15 cellular contexts compared by ENCODE assay signal in the genomic region with DNA sequence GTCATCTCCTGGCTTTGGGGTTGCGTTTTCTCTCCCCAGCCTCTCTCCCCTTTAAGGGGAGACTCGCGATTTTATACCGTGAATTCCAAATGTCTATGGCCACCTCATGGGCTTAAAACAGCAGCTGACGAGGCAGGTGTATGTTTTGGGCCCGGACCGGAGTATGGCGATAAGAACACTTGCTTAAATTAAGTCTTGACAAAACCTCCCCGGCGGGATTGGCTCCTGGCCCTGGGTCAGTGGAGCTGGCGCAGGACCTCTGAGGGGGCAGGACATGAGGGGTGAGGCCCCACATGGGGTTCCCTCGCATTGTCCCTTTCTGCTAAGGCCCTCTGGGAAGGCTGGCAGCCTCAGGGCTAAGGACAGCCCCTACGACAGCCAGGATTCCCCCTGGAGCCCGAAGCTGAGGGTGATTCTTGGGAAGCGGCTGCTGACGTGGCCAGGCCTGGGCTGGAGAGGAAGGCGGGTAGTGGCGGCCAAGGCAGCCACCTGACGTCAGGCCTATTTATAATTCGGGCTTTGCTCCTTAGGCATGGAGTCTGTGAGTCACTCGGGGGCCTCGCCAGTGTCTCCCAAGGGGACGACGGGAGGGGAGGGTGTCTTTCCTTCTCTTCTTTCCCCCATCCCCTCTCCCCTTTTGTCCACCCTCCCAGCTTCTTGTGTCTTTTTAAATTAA. TPM values are rescaled to one million over a fixed set of nuclear protein-coding genes. Genes with fewer than 3 reads are reported as not detected.
DNase-seq lines count a peak whose midpoint lies in the region; ATAC-seq and TF ChIP-seq lines count a peak whose summit lies in the region.
"Had no signal": no experiment of that assay in that cellular context is flagged by ENCODE, and none has a peak within 500 bp of the region (broad histone marks: within the 10 kb centered on the region; RNA-seq: fewer than 3 reads in every experiment).

No MANE protein-coding gene starts in this region.

- no peaks in the 10 kb centered on the region for H3K9me2 ChIP-seq in PC-3 (replicated peaks; ENCODE audit: low read length)

- no peak for TF ChIP-seq EP300 in stomach (IDR thresholded peaks at IDR 0.05)

- intact Hi-C loops in ascending aorta (cut with DNase I) (loop anchor here (1.0 to 10.0 kb wide), 2 partner anchors 7 to 680 kb away; no protein-coding TSS in a partner anchor), cardiac septum (cut with DNase I) (no loop called here), stomach (cut with DNase I; ENCODE audit: low total_unique reads) (no loop called here), PC-3 (cut with micrococcal nuclease) (no loop called here), vagina (cut with DNase I) (no loop called here)

- CTCF ChIA-PET in PC-3 (lab: Charles Lee): no interaction called here

- H3K27ac Mint-ChIP-seq in osteocyte (ENCODE audit: unreplicated experiment) (no peak overlapping the region), immature natural killer cell (no peak overlapping the region)
- H3K27ac Mint-ChIP-seq: activated CD4-positive, alpha-beta T cell treated with anti-CD3 and anti-CD28 coated beads for 36 hours; natural killer cell had no signal

- BruUV-seq in PC-3 (replicated peaks; lab: Mats Ljungman, UMichigan): no TSS peak

- H3K4me3 Mint-ChIP-seq in osteocyte (ENCODE audit: unreplicated experiment) (no peak overlapping the region), immature natural killer cell (no peak overlapping the region)
- H3K4me3 Mint-ChIP-seq: activated CD4-positive, alpha-beta T cell treated with anti-CD3 and anti-CD28 coated beads for 36 hours; natural killer cell; stimulated activated naive CD8-positive, alpha-beta T cell treated with anti-CD3 and anti-CD28 coated beads, Interleukin-15, amount 100 ng/mL, for 72 hours had no signal

- TF ChIP-seq CTCF in ascending aorta (IDR thresholded peaks at IDR 0.05) (no peak), stomach (IDR thresholded peaks at IDR 0.05) (no peak), PC-3 (conservative IDR thresholded peaks at IDR 0.05; ENCODE audit: low read depth, low read length) (no peak), vagina (IDR thresholded peaks at IDR 0.05) (no peak), osteocyte (IDR thresholded peaks at IDR 0.05) (no peak)

- no peaks in the 10 kb centered on the region for H3K27me3 ChIP-seq in ascending aorta
- H3K27me3 ChIP-seq in stomach: no peaks in the 10 kb centered on the region
- H3K27me3 ChIP-seq in PC-3 (ENCODE audit: low read length): no peaks in the 10 kb centered on the region
- no peaks in the 10 kb centered on the region for H3K27me3 ChIP-seq in vagina

- H3K4me2 ChIP-seq in PC-3 (ENCODE audit: low read length): no peak overlapping the region

- H3K9ac ChIP-seq in PC-3 (ENCODE audit: low read length): no peak overlapping the region

- no peaks in the 10 kb centered on the region for H3K9me3 Mint-ChIP-seq in osteocyte (ENCODE audit: unreplicated experiment)
- no peaks in the 10 kb centered on the region for H3K9me3 Mint-ChIP-seq in immature natural killer cell
- H3K9me3 Mint-ChIP-seq: natural killer cell; stimulated activated naive CD8-positive, alpha-beta T cell treated with anti-CD3 and anti-CD28 coated beads, Interleukin-15, amount 100 ng/mL, for 72 hours had no signal

- H3K27me3 Mint-ChIP-seq in osteocyte (ENCODE audit: unreplicated experiment): no peaks in the 10 kb centered on the region
- H3K27me3 Mint-ChIP-seq in immature natural killer cell (ENCODE audit: low read depth in 3 of 3): peaks cover 0 to 7% (median 0%) of the 10 kb centered on the region in 3 donors
- H3K27me3 Mint-ChIP-seq: stimulated activated naive CD8-positive, alpha-beta T cell treated with anti-CD3 and anti-CD28 coated beads, Interleukin-15, amount 100 ng/mL, for 72 hours had no signal

- 69 to 83% (median 82%) methylated on average over 22 to 24 of the region's 24 CpGs for WGBS in stomach, 5 donors

- TF ChIP-seq POLR2A in stomach (IDR thresholded peaks at IDR 0.05): no peak
- no peak for TF ChIP-seq POLR2A in vagina (IDR thresholded peaks at IDR 0.05)

- H3K4me3 ChIP-seq in ascending aorta (peak overlapping the region in 1 of 2 donors; percentile 37), stomach (no peak overlapping the region), PC-3 (ENCODE audit: low read length) (no peak overlapping the region), vagina (no peak overlapping the region)
- H3K4me3 ChIP-seq: SK-N-MC had no signal

- no peak for ATAC-seq in PC-3
- ATAC-seq: activated CD4-positive, alpha-beta T cell treated with anti-CD3 and anti-CD28 coated beads for 36 hours; natural killer cell; stimulated activated naive CD8-positive, alpha-beta T cell treated with anti-CD3 and anti-CD28 coated beads, Interleukin-15, amount 100 ng/mL, for 72 hours had no signal

- no peaks in the 10 kb centered on the region for H3F3A ChIP-seq in PC-3 (ENCODE audit: low read length, unreplicated experiment)

- no peaks in the 10 kb centered on the region for H3K79me2 ChIP-seq in PC-3 (ENCODE audit: low read length)

- no peaks in the 10 kb centered on the region for H3K36me3 Mint-ChIP-seq in osteocyte (ENCODE audit: unreplicated experiment)
- no peaks in the 10 kb centered on the region for H3K36me3 Mint-ChIP-seq in immature natural killer cell
- H3K36me3 Mint-ChIP-seq: natural killer cell had no signal

- DNase-seq in GOT3 (lab: John Stamatoyannopoulos, UW): peak; percentile 68
- peak; percentile 77 to 97 for DNase-seq in ascending aorta (ENCODE audit: low spot score in 2 of 2)
- DNase-seq in cardiac septum (ENCODE audit: low spot score): peak; percentile 95
- DNase-seq in stomach: no peak
- no peak for DNase-seq in PC-3
- no peak for DNase-seq in vagina (ENCODE audit: extremely low spot score in 2 of 2)
- no peak for DNase-seq in osteocyte (ENCODE audit: extremely low spot score, unreplicated experiment)
- no peak for DNase-seq in immature natural killer cell
- DNase-seq: activated CD4-positive, alpha-beta T cell treated with anti-CD3 and anti-CD28 coated beads for 36 hours; activated effector memory CD4-positive, alpha-beta T cell treated with anti-CD3 and anti-CD28 coated beads, Interleukin-2, amount 50 U/mL, for 16 hours; KG1; natural killer cell; NCI-H510A treated with DMSO at 0.1 percent for 48 hours; stimulated activated naive CD8-positive, alpha-beta T cell treated with anti-CD3 and anti-CD28 coated beads, Interleukin-15, amount 100 ng/mL, for 72 hours had no signal

- H3K9me3 ChIP-seq in ascending aorta (no peaks in the 10 kb centered on the region), stomach (no peaks in the 10 kb centered on the region), PC-3 (ENCODE audit: low read length) (no peaks in the 10 kb centered on the region), vagina (no peaks in the 10 kb centered on the region)

- POLR2A ChIA-PET in PC-3 (lab: Charles Lee; ENCODE audit: unreplicated experiment): no interaction called here

- H3K36me3 ChIP-seq in ascending aorta: no peaks in the 10 kb centered on the region
- H3K36me3 ChIP-seq in stomach: no peaks in the 10 kb centered on the region
- H3K36me3 ChIP-seq in PC-3 (ENCODE audit: low read depth, low read length): no peaks in the 10 kb centered on the region
- H3K36me3 ChIP-seq in vagina: no peaks in the 10 kb centered on the region

- H3K4me1 Mint-ChIP-seq in osteocyte (ENCODE audit: unreplicated experiment) (peaks cover 4% of the 10 kb centered on the region), immature natural killer cell (no peaks in the 10 kb centered on the region)
- H3K4me1 Mint-ChIP-seq: natural killer cell had no signal

- H3K27ac ChIP-seq in ascending aorta: peak overlapping the region; percentile 87 to 89
- peak overlapping the region in 3 of 5 donors; percentile 20 to 64 (median 62) for H3K27ac ChIP-seq in stomach
- H3K27ac ChIP-seq in PC-3 (ENCODE audit: low read length): no peak overlapping the region
- H3K27ac ChIP-seq in vagina: no peak overlapping the region
- H3K27ac ChIP-seq: SK-N-MC had no signal

- no peak overlapping the region for H2AFZ ChIP-seq in PC-3 (ENCODE audit: low read length)

- no peaks in the 10 kb centered on the region for H4K20me1 ChIP-seq in PC-3 (ENCODE audit: low read length)

- H3K4me1 ChIP-seq in ascending aorta (peaks cover 3 to 16% of the 10 kb centered on the region in 2 donors), stomach (no peaks in the 10 kb centered on the region), PC-3 (ENCODE audit: insufficient read depth, low read length) (no peaks in the 10 kb centered on the region), vagina (no peaks in the 10 kb centered on the region)

RNA-seq across cellular contexts. Expression of gene MYO18B, which starts 12.7 kb away (rescaled TPM):
- total RNA-seq in ascending aorta (12.0 TPM), cardiac septum (254 TPM), stomach (1 to 10 TPM in 2 of 5 donors, under 1 TPM in 2, not detected in 1; 0.58 to 7.6 (median 1.2) TPM), PC-3 (2014; rRNA removed) (not detected in 2 replicates), vagina (not detected), osteocyte (not detected in 2 replicates)
- polyA plus RNA-seq in stomach (1 to 10 TPM in 1 of 3 donors, under 1 TPM in 2; 0.31 to 3.1 (median 0.75) TPM), immature natural killer cell (not detected)

Comparison
In these comparisons a context has a peak if more than half of its experiments do, and no peak if none do; other contexts are left out.
1. DNase-seq: peak in GOT3 (single experiment), ascending aorta (2 of 2) and cardiac septum (single experiment); none in stomach (single experiment), PC-3 (single experiment), vagina (0 of 2), osteocyte (single experiment) and immature natural killer cell (0 of 3).
2. H3K27ac ChIP-seq: peak in ascending aorta (2 of 2) and stomach (3 of 5); none in PC-3 (single experiment) and vagina (single experiment).
3. RNA of gene MYO18B, which starts 12.7 kb away (total RNA-seq): 254 TPM in cardiac septum (single experiment); 12.0 TPM in ascending aorta (single experiment), 0.58 to 7.6 TPM in stomach, not detected in PC-3, not detected in vagina (single experiment) and not detected in osteocyte; every median in the first group is over 10 times any median in the second.